ENCODE assay signal across 1 cellular context in the genomic region with DNA sequence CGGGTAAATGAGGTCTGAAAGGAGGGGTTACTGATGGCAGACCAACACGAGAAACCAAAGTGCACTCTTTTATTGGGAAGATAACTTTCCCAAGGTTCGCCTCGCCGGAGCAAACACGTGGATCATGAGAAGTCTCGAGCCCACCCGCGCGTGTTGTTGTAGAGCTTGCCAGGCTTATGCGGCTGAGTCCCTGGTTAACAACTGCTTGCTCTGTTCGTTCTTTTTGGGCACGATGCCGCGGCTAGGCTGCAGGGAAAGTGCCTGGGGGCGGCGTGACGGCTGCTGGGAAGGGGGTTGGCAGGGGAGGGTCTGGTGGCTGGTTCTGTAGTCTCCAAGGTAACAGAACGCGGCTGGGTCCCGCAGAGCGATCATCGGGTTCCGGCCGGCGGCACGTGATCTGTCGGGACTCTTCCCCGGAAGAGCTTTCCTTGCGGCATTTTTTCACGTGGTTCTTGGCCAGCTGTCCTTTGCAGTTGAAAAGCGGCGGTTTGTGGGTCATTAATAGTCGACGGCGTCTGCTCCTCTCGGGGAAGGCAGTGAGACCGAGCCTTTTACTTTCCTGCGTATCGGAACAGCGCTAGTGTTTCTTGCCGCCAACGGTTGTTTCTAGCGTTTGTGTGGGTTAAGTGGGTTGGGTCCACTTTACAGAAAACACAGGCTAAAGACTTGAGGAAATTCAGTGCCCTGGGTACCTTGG.
TF ChIP-seq lines count a peak whose summit lies in the region.

No MANE protein-coding gene starts in this region.

TF ChIP-seq in HEK293, 187 proteins besides CTCF, POLR2A, EP300 and RAD21 (continued from another document):
- TF ChIP-seq ZNF645 (tag by site-specific recombination; IDR thresholded peaks at IDR 0.05): no peak
- no peak for TF ChIP-seq ZBTB8A (tag by site-specific recombination; IDR thresholded peaks at IDR 0.05)
